ENCODE assay signal across 10 cellular contexts in genomic region chr1:168178227-168178637, GRCh38. TPM values are rescaled to one million over a fixed set of nuclear protein-coding genes. Genes with fewer than 3 reads are reported as not detected.
DNase-seq lines count a peak whose midpoint lies in the region; ATAC-seq and TF ChIP-seq lines count a peak whose summit lies in the region.
"Had no signal": no experiment of that assay in that cellular context is flagged by ENCODE, and none has a peak within 500 bp of the region (broad histone marks: within the 10 kb centered on the region; RNA-seq: fewer than 3 reads in every experiment).

No MANE protein-coding gene starts in this region.

- peak overlapping the region; percentile 96 for H3K4me3 ChIP-seq in GM23338
- H3K4me3 ChIP-seq in testis = peak overlapping the region; percentile 86 to 96

- H3K79me2 ChIP-seq in GM23338 (replicated peaks; ENCODE audit: insufficient read depth) = peaks cover 33% of the 10 kb centered on the region

- 0 out of 2 replicates have a peak, but pooled peaks cover 5% of the 10 kb centered on the region for H3K9me2 ChIP-seq in GM23338 (ENCODE audit: insufficient read depth)

- H4K20me1 ChIP-seq in GM23338 (replicated peaks; ENCODE audit: insufficient read depth) = no peaks in the 10 kb centered on the region

- TF ChIP-seq CTCF in GM23338 (conservative IDR thresholded peaks at IDR 0.05; ENCODE audit: low read depth in 2 of 2) = no peak
- no peak for TF ChIP-seq CTCF in testis (IDR thresholded peaks at IDR 0.05)

- H3K9me3 ChIP-seq in testis = no peaks in the 10 kb centered on the region

- H3K27me3 ChIP-seq in GM23338 (ENCODE audit: insufficient read depth) (no peaks in the 10 kb centered on the region), testis (no peaks in the 10 kb centered on the region)

- TF ChIP-seq POLR2A in testis (IDR thresholded peaks at IDR 0.05) = no peak

- H3K36me3 Mint-ChIP-seq in GM23338 (ENCODE audit: low read depth) = no peaks in the 10 kb centered on the region
- H3K36me3 Mint-ChIP-seq: IgD-negative memory B cell had no signal

- H3K27me3 Mint-ChIP-seq in GM23338 (ENCODE audit: insufficient read depth, low read depth, poor library complexity) = peaks cover 2% of the 10 kb centered on the region

- DNase-seq in GM23338 (ENCODE audit: low spot score) = no peak
- peak; percentile 12 for DNase-seq in iPS-NIHi11 (ENCODE audit: low spot score)
- DNase-seq in testis = no peak

- no peak overlapping the region for H3K27ac Mint-ChIP-seq in GM23338
- H3K27ac Mint-ChIP-seq: activated B cell treated with CpG ODN at 0.5 μM for 24 hours, IgD-negative memory B cell had no signal

- no peak for ATAC-seq in GM23338
- no peak for ATAC-seq in HG02938 (IDR thresholded peaks at IDR 0.05; ENCODE audit: unreplicated experiment)
- no peak for ATAC-seq in HG03469 (IDR thresholded peaks at IDR 0.05; ENCODE audit: unreplicated experiment)
- no peak for ATAC-seq in HG02885 (IDR thresholded peaks at IDR 0.05; ENCODE audit: poor library complexity, unreplicated experiment)
- no peak for ATAC-seq in GM18520 (IDR thresholded peaks at IDR 0.05; ENCODE audit: unreplicated experiment)

- peak overlapping the region; percentile 69 for H3K4me2 ChIP-seq in GM23338

- H3K9me3 Mint-ChIP-seq in GM23338 = no peaks in the 10 kb centered on the region
- H3K9me3 Mint-ChIP-seq: activated B cell treated with CpG ODN at 0.5 μM for 24 hours had no signal

- H3K4me1 ChIP-seq in GM23338 (ENCODE audit: insufficient read depth) (peaks cover 10% of the 10 kb centered on the region; the same call in 1 of the 2 replicates), testis (peaks cover 3% of the 10 kb centered on the region)

- intact Hi-C loops in testis (cut with DNase I; ENCODE audit: low total_unique reads) = no loop called here

- 55 to 57% methylated on average over 5 of the region's 5 CpGs for WGBS in testis, 2 donors

- no peaks in the 10 kb centered on the region for H3K36me3 ChIP-seq in GM23338 (ENCODE audit: insufficient read depth)
- H3K36me3 ChIP-seq in testis (ENCODE audit: low read depth, missing control alignments) = no peaks in the 10 kb centered on the region

- H2AFZ ChIP-seq in GM23338 = peak overlapping the region; percentile 20; the same call in 1 of the 2 replicates

- H3K4me3 Mint-ChIP-seq in GM23338 = no peak overlapping the region
- H3K4me3 Mint-ChIP-seq: activated B cell treated with CpG ODN at 0.5 μM for 24 hours, IgD-negative memory B cell had no signal

- H3K4me1 Mint-ChIP-seq in GM23338 = no peaks in the 10 kb centered on the region; the same call in 2 of the 3 replicates

- H3K27ac ChIP-seq in GM23338 (ENCODE audit: low read depth) (peak overlapping the region; percentile 6; the same call in 1 of the 2 replicates), angular gyrus (ENCODE audit: low read depth, low read length) (peak overlapping the region; percentile 92), testis (peak overlapping the region; percentile 92 to 95)

- no peaks in the 10 kb centered on the region; the same call in 1 of the 2 replicates for H3F3A ChIP-seq in GM23338 (replicated peaks; ENCODE audit: low read depth)

TF ChIP-seq in GM23338, 12 proteins besides CTCF, POLR2A, EP300 and RAD21 (continues in another document):
- no peak for TF ChIP-seq EZH2 (IDR thresholded peaks at IDR 0.05; ENCODE audit: low read depth, unreplicated experiment)
- no peak for TF ChIP-seq ZNF114 (CRISPR knock-in tag; IDR thresholded peaks at IDR 0.05)
- no peak for TF ChIP-seq JUNB (IDR thresholded peaks at IDR 0.05; ENCODE audit: unreplicated experiment)
- TF ChIP-seq REST (IDR thresholded peaks at IDR 0.05; ENCODE audit: unreplicated experiment) = no peak
- no peak for TF ChIP-seq CREB1 (CRISPR knock-in tag; IDR thresholded peaks at IDR 0.05; ENCODE audit: low read depth)
- TF ChIP-seq ETS1 (IDR thresholded peaks at IDR 0.05) = no peak
- TF ChIP-seq STAT1 (IDR thresholded peaks at IDR 0.05; ENCODE audit: unreplicated experiment) = no peak
- no peak for TF ChIP-seq EZH2phosphoT487 (IDR thresholded peaks at IDR 0.05; ENCODE audit: unreplicated experiment)
- TF ChIP-seq POLR2AphosphoS5 (IDR thresholded peaks at IDR 0.05; ENCODE audit: low read depth) = no peak
- TF ChIP-seq NANOG (IDR thresholded peaks at IDR 0.05; ENCODE audit: borderline replicate concordance) = no peak
- TF ChIP-seq ZNF331 (CRISPR knock-in tag; IDR thresholded peaks at IDR 0.05; ENCODE audit: low read depth) = no peak

RNA-seq across cellular contexts. Expression of gene TIPRL, which starts 0.5 kb away (rescaled TPM):
- 15.9 and 17.1 TPM in 2 replicates for total RNA-seq in GM23338 (2014; rRNA removed; shearing (Covaris generic))
- polyA plus RNA-seq in GM23338 (2016; fragmentation: Nextera tagmentation; extraction: Ambion mirVana) = 32.0 and 32.8 TPM in 2 replicates
- 10 to 100 TPM; 19.8 to 23.5 TPM for total RNA-seq in testis
- polyA plus RNA-seq in testis (ENCODE audit: insufficient read depth, low read depth, low replicate concordance) = 44.6 TPM

RNA-seq across cellular contexts. Expression of gene GPR161, which starts 41.5 kb away (rescaled TPM):
- total RNA-seq in GM23338 (2014; rRNA removed; shearing (Covaris generic)) = 11.6 and 13.6 TPM in 2 replicates
- polyA plus RNA-seq in GM23338 (2016; fragmentation: Nextera tagmentation; extraction: Ambion mirVana) (6.7 and 7.9 TPM in 2 replicates), testis (ENCODE audit: insufficient read depth, low read depth, low replicate concordance) (3.7 TPM)
- total RNA-seq in testis = 1 to 10 TPM; 6.1 to 6.7 TPM
- polyA plus RNA-seq: IgD-negative memory B cell had no signal

RNA-seq across cellular contexts. Expression of gene SFT2D2, which starts 47.6 kb away (rescaled TPM):
- 27.1 and 27.2 TPM in 2 replicates for total RNA-seq in GM23338 (2014; rRNA removed; shearing (Covaris generic))
- 7.2 and 7.6 TPM in 2 replicates for polyA plus RNA-seq in GM23338 (2016; fragmentation: Nextera tagmentation; extraction: Ambion mirVana)
- 10 to 100 TPM; 59.4 to 62.2 TPM for total RNA-seq in testis
- 34.5 TPM for polyA plus RNA-seq in testis (ENCODE audit: insufficient read depth, low read depth, low replicate concordance)

Comparison
In these comparisons a context has a peak if more than half of its experiments do, and no peak if none do; other contexts are left out.
1. H3K27ac ChIP-seq: peak in every context shown above with its lines; median percentile 94 in testis; 92 in angular gyrus; 6 in GM23338.